In the genomic region with DNA sequence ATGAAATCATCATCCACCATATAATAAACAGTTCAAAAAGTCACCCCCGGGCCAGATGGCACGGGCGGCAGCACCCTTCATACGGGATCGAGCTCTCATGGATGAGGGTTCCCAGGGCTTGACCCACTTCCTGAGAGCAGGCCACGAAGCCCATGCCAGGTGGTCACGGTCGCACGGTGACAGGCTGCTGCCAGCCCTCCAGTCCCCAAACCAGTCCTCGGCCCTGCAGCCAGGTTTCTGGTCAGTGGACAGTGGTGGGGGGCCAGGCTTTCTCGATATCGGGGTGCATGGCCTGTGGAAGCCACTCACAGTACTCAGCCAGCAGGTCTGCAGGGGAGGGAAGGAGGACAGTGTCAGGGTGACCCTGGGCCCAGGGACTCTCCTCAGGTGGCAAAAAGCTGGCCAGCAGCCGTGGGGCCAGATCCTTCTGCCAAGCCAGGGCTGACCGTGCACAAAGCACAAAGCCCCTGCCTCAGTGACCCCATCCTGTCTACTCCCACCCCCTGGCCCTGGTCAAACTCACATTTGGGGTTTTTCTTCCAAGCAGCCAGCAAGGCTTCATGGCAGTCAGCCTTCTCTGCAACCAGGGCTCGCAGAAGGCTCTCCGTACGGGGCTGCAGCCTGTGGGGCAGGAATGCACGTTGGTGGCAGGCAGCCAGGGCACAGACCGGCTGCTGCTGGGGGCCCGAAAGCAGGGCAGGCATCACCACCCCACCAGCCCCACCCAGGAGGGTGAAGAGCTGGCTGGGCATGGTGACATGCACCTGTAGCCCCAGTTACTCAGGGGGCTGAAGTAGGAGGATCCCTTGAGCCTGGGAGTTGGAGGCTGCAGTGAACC, we compare ENCODE assay signal across 20 cellular contexts. TPM values are rescaled to one million over a fixed set of nuclear protein-coding genes. Genes with fewer than 3 reads are reported as not detected.
DNase-seq lines count a peak whose midpoint lies in the region; ATAC-seq and TF ChIP-seq lines count a peak whose summit lies in the region.
"Had no signal": no experiment of that assay in that cellular context is flagged by ENCODE, and none has a peak within 500 bp of the region (broad histone marks: within the 10 kb centered on the region; RNA-seq: fewer than 3 reads in every experiment).

No MANE protein-coding gene starts in this region.

- no peaks in the 10 kb centered on the region for H3K9me3 ChIP-seq in BLaER1 treated with 17β-estradiol and CSF1 and Interleukin-3, amounts not matched to agents 10 nM and 100 nM (replicated peaks in 1 of 11)
- no peaks in the 10 kb centered on the region for H3K9me3 ChIP-seq in right cardiac atrium (ENCODE audit: control insufficient read depth, low read length)
- H3K9me3 ChIP-seq: Peyer's patch had no signal

- intact Hi-C loops in right cardiac atrium (cut with DNase I) = no loop called here

- peaks cover 5 to 70% (median 65%) of the 10 kb centered on the region in 10 experiments for H3K4me1 ChIP-seq in BLaER1 treated with 17β-estradiol and CSF1 and Interleukin-3, amounts not matched to agents 10 nM and 100 nM
- H3K4me1 ChIP-seq in right cardiac atrium (ENCODE audit: control insufficient read depth, insufficient read depth, low read length) = no peaks in the 10 kb centered on the region
- H3K4me1 ChIP-seq: Peyer's patch had no signal

- H3K27me3 ChIP-seq in BLaER1 treated with 17β-estradiol and CSF1 and Interleukin-3, amounts not matched to agents 10 nM and 100 nM = no peaks in the 10 kb centered on the region
- H3K27me3 ChIP-seq in right cardiac atrium (ENCODE audit: control insufficient read depth, insufficient read depth) = no peaks in the 10 kb centered on the region
- H3K27me3 ChIP-seq: Peyer's patch had no signal

- DNase-seq in RWPE1 (ENCODE audit: low spot score) (no peak), right cardiac atrium (peak in 1 of 3 donors; percentile 37), retina (peak; percentile 39), NCI-H1436 treated with DMSO at 0.1 percent for 48 hours (lab: John Stamatoyannopoulos, UW) (no peak)
- DNase-seq: CD4-positive, alpha-beta memory T cell; GDM1; GOT3; IMR-90; MV-4-11; NCI-H1105 treated with DMSO at 0.1 percent for 48 hours; NCI-H1694; NCI-H2081; NCI-H2171; NCI-H345; NCI-H524; Peyer's patch had no signal

- POLR2A ChIA-PET in RWPE1 (lab: Yijun Ruan, JAX; ENCODE audit: low non-redundant PET) = no interaction called here

- no peak overlapping the region; a peak in 2 of 20 replicates for H3K4me3 ChIP-seq in BLaER1 treated with 17β-estradiol and CSF1 and Interleukin-3, amounts not matched to agents 10 nM and 100 nM
- H3K4me3 ChIP-seq in right cardiac atrium (ENCODE audit: low read length) = no peak overlapping the region
- H3K4me3 ChIP-seq: Peyer's patch had no signal

- no peak for TF ChIP-seq CTCF in RWPE1 (conservative IDR thresholded peaks at IDR 0.05; ENCODE audit: low read depth)

- peaks cover 0 to 73% (median 45%) of the 10 kb centered on the region in 11 experiments; a peak in 17 of 22 replicates for H4K20me1 ChIP-seq in BLaER1 treated with 17β-estradiol and CSF1 and Interleukin-3, amounts not matched to agents 10 nM and 100 nM

- peaks cover 38 to 95% (median 81%) of the 10 kb centered on the region in 11 experiments for H3K36me3 ChIP-seq in BLaER1 treated with 17β-estradiol and CSF1 and Interleukin-3, amounts not matched to agents 10 nM and 100 nM

- H3K4me2 ChIP-seq in BLaER1 treated with 17β-estradiol and CSF1 and Interleukin-3, amounts not matched to agents 10 nM and 100 nM = peak overlapping the region; percentile 4 to 95 (median 78); a peak in 16 of 22 replicates

- peak overlapping the region in 4 of 11 experiments; percentile 11 to 54 (median 32); a peak in 4 of 22 replicates for H3K9ac ChIP-seq in BLaER1 treated with 17β-estradiol and CSF1 and Interleukin-3, amounts not matched to agents 10 nM and 100 nM

- ATAC-seq in right cardiac atrium = peak; percentile 5 to 46
- no peak for ATAC-seq in HG02981 (IDR thresholded peaks at IDR 0.05; ENCODE audit: unreplicated experiment)
- no peak for ATAC-seq in HG03108 (IDR thresholded peaks at IDR 0.05; ENCODE audit: unreplicated experiment)
- ATAC-seq: HCT116 had no signal

- CTCF ChIA-PET in RWPE1 (lab: Yijun Ruan, JAX) = no interaction called here

- 0 out of 22 replicates have a peak overlapping the region, but pooled peaks of 1 of the 11 experiments have one; percentile 9 for H3K27ac ChIP-seq in BLaER1 treated with 17β-estradiol and CSF1 and Interleukin-3, amounts not matched to agents 10 nM and 100 nM
- peak overlapping the region; percentile 32 for H3K27ac ChIP-seq in RWPE1
- no peak overlapping the region for H3K27ac ChIP-seq in right cardiac atrium (ENCODE audit: low read length)
- H3K27ac ChIP-seq: Peyer's patch had no signal

- 78% methylated on average over 20 of the region's 20 CpGs for WGBS in right cardiac atrium

RNA-seq across cellular contexts. Expression of gene UBC, which starts 33.3 kb away (rescaled TPM):
- total RNA-seq in right cardiac atrium = 1,000 to 10,000 TPM; 1,045 to 1,141 (median 1,055) TPM
- polyA plus RNA-seq in right cardiac atrium = 1,140 TPM

RNA-seq across cellular contexts. Expression of gene DHX37, which starts 41.2 kb away (rescaled TPM):
- total RNA-seq in right cardiac atrium = 1 to 10 TPM; 5.8 to 9.4 (median 7.8) TPM
- 3.9 TPM for polyA plus RNA-seq in right cardiac atrium

RNA-seq across cellular contexts. Expression of gene BRI3BP, which starts 45.7 kb away (rescaled TPM):
- 1 to 10 TPM; 3.8 to 6.1 (median 4.0) TPM for total RNA-seq in right cardiac atrium
- polyA plus RNA-seq in right cardiac atrium = 1.4 TPM

Comparison
In these comparisons a context has a peak if more than half of its experiments do, and no peak if none do; other contexts are left out.
1. ATAC-seq: peak in right cardiac atrium (2 of 2); none in HG02981 (single experiment) and HG03108 (single experiment).